Comparison of ENCODE assay signal across 9 cellular contexts in genomic region chr1:10032287-10032589, GRCh38. TPM values are rescaled to one million over a fixed set of nuclear protein-coding genes. Genes with fewer than 3 reads are reported as not detected.
DNase-seq lines count a peak whose midpoint lies in the region; FAIRE-seq and TF ChIP-seq lines count a peak whose summit lies in the region.
"Had no signal": no experiment of that assay in that cellular context is flagged by ENCODE, and none has a peak within 500 bp of the region (broad histone marks: within the 10 kb centered on the region; RNA-seq: fewer than 3 reads in every experiment).

No MANE protein-coding gene starts in this region.

- TF ChIP-seq CTCF in OCI-LY1 (IDR thresholded peaks at IDR 0.05; ENCODE audit: low read length), result no peak
- TF ChIP-seq CTCF in osteocyte (IDR thresholded peaks at IDR 0.05), result no peak

- no peaks in the 10 kb centered on the region for H3K36me3 ChIP-seq in CD4-positive, alpha-beta memory T cell (ENCODE audit: insufficient read depth, low read length)
- H3K36me3 ChIP-seq in OCI-LY1 (ENCODE audit: insufficient read depth, low read length) (peaks cover 9% of the 10 kb centered on the region; the same call in 1 of the 2 replicates), endocrine pancreas (ENCODE audit: control insufficient read depth, insufficient read depth, low read length) (no peaks in the 10 kb centered on the region)

- no peak for FAIRE-seq in GM12891 (lab: Jason Lieb, UNC)
- FAIRE-seq: frontal cortex had no signal

- H3K9me2 ChIP-seq in OCI-LY1 (ENCODE audit: low read depth, low read length), result no peaks in the 10 kb centered on the region

- no peak for DNase-seq in CD4-positive, alpha-beta memory T cell
- DNase-seq in osteocyte (ENCODE audit: extremely low spot score, unreplicated experiment) (no peak), GM12891 (ENCODE audit: insufficient read length, low spot score) (no peak), HT-29 (ENCODE audit: low spot score) (no peak), GOT3 (lab: John Stamatoyannopoulos, UW) (no peak), CD1c-positive myeloid dendritic cell (ENCODE audit: extremely low spot score) (no peak)

- H3K4me2 ChIP-seq in OCI-LY1 (ENCODE audit: low read length), result peak overlapping the region; percentile 67

- no peaks in the 10 kb centered on the region for H3F3A ChIP-seq in OCI-LY1 (ENCODE audit: insufficient read depth, low read length)

- intact Hi-C loops in CD4-positive, alpha-beta memory T cell (cut with micrococcal nuclease), result loop anchor here (1.0 to 10.0 kb wide), 10 partner anchors 82 to 445 kb away; partner anchors contain the start of genes CLSTN1, CTNNBIP1, DFFA and LZIC

- peaks cover 4% of the 10 kb centered on the region in 2 donors for H3K36me3 Mint-ChIP-seq in CD4-positive, alpha-beta memory T cell
- H3K36me3 Mint-ChIP-seq in osteocyte (ENCODE audit: unreplicated experiment), result peaks cover 1% of the 10 kb centered on the region

- H3K79me2 ChIP-seq in OCI-LY1 (ENCODE audit: insufficient read depth, low read length), result peaks cover 35% of the 10 kb centered on the region

- TF ChIP-seq POLR2A in GM12891 (IDR thresholded peaks at IDR 0.05; ENCODE audit: low read depth, low read length), result no peak

- peaks cover 22% of the 10 kb centered on the region for H3K4me1 ChIP-seq in CD4-positive, alpha-beta memory T cell (ENCODE audit: insufficient read depth, low read length)
- H3K4me1 ChIP-seq in OCI-LY1 (ENCODE audit: insufficient read depth, low read length, severe bottlenecking) (peaks cover 25% of the 10 kb centered on the region), endocrine pancreas (ENCODE audit: control insufficient read depth, insufficient read depth, low read length) (no peaks in the 10 kb centered on the region)

- H3K4me3 ChIP-seq in CD4-positive, alpha-beta memory T cell (ENCODE audit: low read length in 2 of 2), result peak overlapping the region in 1 of 2 donors; percentile 1
- H3K4me3 ChIP-seq in OCI-LY1 (ENCODE audit: low read depth, low read length, poor library complexity, severe bottlenecking) (peak overlapping the region; percentile 42), endocrine pancreas (ENCODE audit: control insufficient read depth, insufficient read depth, low read length) (no peak overlapping the region)

- peak overlapping the region in 6 of 8 donors; percentile 46 to 98 (median 68) for H3K4me3 Mint-ChIP-seq in CD4-positive, alpha-beta memory T cell
- peak overlapping the region; percentile 79 for H3K4me3 Mint-ChIP-seq in osteocyte (ENCODE audit: unreplicated experiment)

- H2AFZ ChIP-seq in OCI-LY1 (ENCODE audit: low read length), result peak overlapping the region; percentile 98

- CTCF ChIA-PET in CD4-positive, alpha-beta memory T cell (lab: Charles Lee; ENCODE audit: partially characterized antibody), result interaction anchor here (1.2 to 2.2 kb wide), 3 partner anchors 81 to 160 kb away, joined by 3 to 7 read pairs (median 5); no protein-coding TSS in a partner anchor

- H3K27me3 Mint-ChIP-seq in CD4-positive, alpha-beta memory T cell, result peaks cover 0 to 1% of the 10 kb centered on the region in 2 donors
- H3K27me3 Mint-ChIP-seq in osteocyte (ENCODE audit: unreplicated experiment), result no peaks in the 10 kb centered on the region

- H3K9ac ChIP-seq in OCI-LY1 (ENCODE audit: low read length), result peak overlapping the region; percentile 59
- peak overlapping the region; percentile 95 for H3K9ac ChIP-seq in endocrine pancreas (ENCODE audit: control insufficient read depth, insufficient read depth, low read length)

- peak overlapping the region; percentile 67 to 92 (median 87) for H3K27ac Mint-ChIP-seq in CD4-positive, alpha-beta memory T cell
- peak overlapping the region; percentile 87 for H3K27ac Mint-ChIP-seq in osteocyte (ENCODE audit: unreplicated experiment)

- H3K9me3 Mint-ChIP-seq in CD4-positive, alpha-beta memory T cell, result no peaks in the 10 kb centered on the region
- H3K9me3 Mint-ChIP-seq in osteocyte (ENCODE audit: unreplicated experiment), result no peaks in the 10 kb centered on the region

- no peaks in the 10 kb centered on the region for H3K27me3 ChIP-seq in CD4-positive, alpha-beta memory T cell (ENCODE audit: insufficient read depth, low read length)
- H3K27me3 ChIP-seq in OCI-LY1 (ENCODE audit: insufficient read depth, low read length) (no peaks in the 10 kb centered on the region), endocrine pancreas (ENCODE audit: control insufficient read depth, insufficient read depth, low read length) (no peaks in the 10 kb centered on the region)

- no peaks in the 10 kb centered on the region for H4K20me1 ChIP-seq in OCI-LY1 (ENCODE audit: insufficient read depth, low read length)

- peak overlapping the region; percentile 53 for H3K27ac ChIP-seq in CD4-positive, alpha-beta memory T cell (ENCODE audit: low read depth, low read length)
- H3K27ac ChIP-seq in OCI-LY1 (ENCODE audit: low read depth, low read length, poor library complexity, severe bottlenecking), result no peak overlapping the region

- no peaks in the 10 kb centered on the region for H3K9me3 ChIP-seq in CD4-positive, alpha-beta memory T cell (ENCODE audit: control insufficient read depth in 1 of 2, low read length in 2 of 2)
- H3K9me3 ChIP-seq in OCI-LY1 (ENCODE audit: low read length) (no peaks in the 10 kb centered on the region), endocrine pancreas (ENCODE audit: control insufficient read depth, low read length) (no peaks in the 10 kb centered on the region)

- H3K4me1 Mint-ChIP-seq in CD4-positive, alpha-beta memory T cell, result peaks cover 15 to 32% (median 25%) of the 10 kb centered on the region in 4 donors
- peaks cover 36% of the 10 kb centered on the region for H3K4me1 Mint-ChIP-seq in osteocyte (ENCODE audit: unreplicated experiment)

- POLR2A ChIA-PET in CD4-positive, alpha-beta memory T cell (lab: Charles Lee; ENCODE audit: partially characterized antibody), result interaction anchor here (1.2 to 1.7 kb wide), 4 partner anchors 122 to 398 kb away, joined by 3 to 5 read pairs (median 4); partner anchors contain the start of genes CENPS, KIF1B and PGD

TF ChIP-seq in GM12891, 5 proteins besides CTCF, POLR2A, EP300 and RAD21:
- no peak for TF ChIP-seq TAF1 (IDR thresholded peaks at IDR 0.05; ENCODE audit: low read depth, low read length)
- TF ChIP-seq PAX5 (IDR thresholded peaks at IDR 0.05; ENCODE audit: insufficient read depth, low read length, severe bottlenecking), result no peak
- TF ChIP-seq SPI1 (IDR thresholded peaks at IDR 0.05; ENCODE audit: low read depth, low read length), result no peak
- TF ChIP-seq POLR2AphosphoS5 (IDR thresholded peaks at IDR 0.05; ENCODE audit: low read depth, low read length), result no peak
- TF ChIP-seq POU2F2 (IDR thresholded peaks at IDR 0.05; ENCODE audit: low read depth, low read length), result no peak

RNA-seq across cellular contexts. Expression of gene UBE4B, which starts 0.5 kb away (rescaled TPM):
- total RNA-seq in CD4-positive, alpha-beta memory T cell, result 10 to 100 TPM; 44.1 to 47.6 TPM
- polyA plus RNA-seq in CD4-positive, alpha-beta memory T cell, result 1 to 10 TPM; 4.6 to 9.8 TPM
- total RNA-seq in osteocyte, result 59.3 and 62.2 TPM in 2 replicates
- polyA plus RNA-seq in GM12891 (2012; ENCODE audit: low read depth, missing spikeins), result 16.0 TPM
- 35.4 and 41.1 TPM in 2 replicates for total RNA-seq in HT-29 (2014; rRNA removed; shearing (Covaris generic))

RNA-seq across cellular contexts. Expression of gene RBP7, which starts 35.2 kb away (rescaled TPM):
- total RNA-seq in CD4-positive, alpha-beta memory T cell, result not detected
- not detected for polyA plus RNA-seq in CD4-positive, alpha-beta memory T cell
- total RNA-seq in osteocyte, result not detected in 2 replicates
- polyA plus RNA-seq in GM12891 (2012; ENCODE audit: low read depth, missing spikeins), result not detected
- total RNA-seq in HT-29 (2014; rRNA removed; shearing (Covaris generic)), result not detected in 2 replicates
- total RNA-seq: frontal cortex had no signal
